31 cellular contexts compared by ENCODE assay signal in the genomic region with DNA sequence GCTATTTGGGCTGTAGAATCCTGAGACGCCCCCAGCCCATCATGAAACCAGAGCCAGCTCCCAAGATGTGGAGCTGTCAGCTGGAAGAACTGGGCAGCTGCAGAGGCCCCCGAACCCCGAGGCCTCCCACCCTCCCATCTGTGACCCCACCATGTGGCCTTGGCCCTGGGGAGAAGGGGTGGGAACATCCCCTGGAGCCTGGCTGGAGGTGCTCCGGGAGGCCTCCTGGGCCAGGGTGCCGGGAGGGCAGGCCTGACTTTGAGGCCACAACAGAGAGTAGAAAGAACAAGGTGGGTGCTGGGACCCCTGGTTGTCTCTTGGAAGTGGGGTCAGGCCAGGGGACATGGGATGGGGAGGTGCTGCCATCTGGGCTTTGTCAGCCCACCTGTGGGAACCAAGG.
"Had no signal": no experiment of that assay in that cellular context is flagged by ENCODE, and none has a peak within 500 bp of the region (broad histone marks: within the 10 kb centered on the region; RNA-seq: fewer than 3 reads in every experiment).

No MANE protein-coding gene starts in this region.

- FAIRE-seq: bronchial epithelial cell, TTC549 had no signal

- H3K27ac ChIP-seq: ascending aorta, cardiac muscle cell, VCaP had no signal

- H3K36me3 ChIP-seq: ascending aorta, cardiac muscle cell had no signal

- H3K27me3 ChIP-seq: ascending aorta, cardiac muscle cell had no signal

- H3K4me3 ChIP-seq: ascending aorta, cardiac muscle cell had no signal

- ATAC-seq: activated CD8-positive, alpha-beta T cell treated with anti-CD3 and anti-CD28 coated beads for 36 hours; activated naive CD8-positive, alpha-beta T cell treated with anti-CD3 and anti-CD28 coated beads, Interleukin-2, amount 50 U/mL, for 24 hours had no signal

- H3K4me1 ChIP-seq: ascending aorta had no signal

- DNase-seq: activated B cell treated with CpG ODN at 0.5 μM for 24 hours; activated CD4-positive, alpha-beta memory T cell treated with anti-CD3 and anti-CD28 coated beads for 36 hours; activated CD4-positive, alpha-beta T cell treated with anti-CD3 and anti-CD28 coated beads for 4 hours; activated CD4-positive, alpha-beta T cell treated with anti-CD3 and anti-CD28 coated beads, Interleukin-2, amount 10 ng/mL, durations not matched to agents 24 days and 14 days; activated CD4-positive, alpha-beta T cell treated with anti-CD3 and anti-CD28 coated beads, Interleukin-2, amount 50 U/mL, for 1 hour; activated CD4-positive, alpha-beta T cell treated with anti-CD3 and anti-CD28 coated beads, Interleukin-2, amount 50 U/mL, for 4 hours; activated CD4-positive, CD25-positive, alpha-beta regulatory T cell treated with anti-CD3 and anti-CD28 coated beads, Interleukin-2, amount 50 U/mL, for 72 hours; activated CD8-positive, alpha-beta memory T cell treated with anti-CD3 and anti-CD28 coated beads, Interleukin-2, amount 50 U/mL, for 4 hours; activated CD8-positive, alpha-beta T cell treated with anti-CD3 and anti-CD28 coated beads for 36 hours; activated effector memory CD4-positive, alpha-beta T cell treated with Interleukin-2 at 50 U/mL for 16 hours; activated gamma-delta T cell; activated naive CD4-positive, alpha-beta T cell treated with anti-CD3 and anti-CD28 coated beads, Interleukin-2, amount 10 ng/mL, durations not matched to agents 7 days and 5 days; activated naive CD4-positive, alpha-beta T cell treated with Interleukin-2 at 50 U/mL for 16 hours; activated naive CD8-positive, alpha-beta T cell treated with anti-CD3 and anti-CD28 coated beads, Interleukin-2, amount 10 ng/mL, durations not matched to agents 7 days and 5 days; activated naive CD8-positive, alpha-beta T cell treated with anti-CD3 and anti-CD28 coated beads, Interleukin-2, amount 50 U/mL, for 24 hours; activated T-cell treated with anti-CD3 and anti-CD28 coated beads for 4 hours; activated T-cell treated with anti-CD3 and anti-CD28 coated beads, Interleukin-2, amount 50 U/mL, for 24 hours; activated T-cell treated with anti-CD3 and anti-CD28 coated beads, Interleukin-2, amount 50 U/mL, for 48 hours; amygdala; anterior cingulate cortex; caudate nucleus; cerebellar nuclear complex; SW 1271; T-helper 1 cell; T-helper 2 cell; T-helper 9 cell had no signal
